Comparison of ENCODE assay signal across 12 cellular contexts in the genomic region with DNA sequence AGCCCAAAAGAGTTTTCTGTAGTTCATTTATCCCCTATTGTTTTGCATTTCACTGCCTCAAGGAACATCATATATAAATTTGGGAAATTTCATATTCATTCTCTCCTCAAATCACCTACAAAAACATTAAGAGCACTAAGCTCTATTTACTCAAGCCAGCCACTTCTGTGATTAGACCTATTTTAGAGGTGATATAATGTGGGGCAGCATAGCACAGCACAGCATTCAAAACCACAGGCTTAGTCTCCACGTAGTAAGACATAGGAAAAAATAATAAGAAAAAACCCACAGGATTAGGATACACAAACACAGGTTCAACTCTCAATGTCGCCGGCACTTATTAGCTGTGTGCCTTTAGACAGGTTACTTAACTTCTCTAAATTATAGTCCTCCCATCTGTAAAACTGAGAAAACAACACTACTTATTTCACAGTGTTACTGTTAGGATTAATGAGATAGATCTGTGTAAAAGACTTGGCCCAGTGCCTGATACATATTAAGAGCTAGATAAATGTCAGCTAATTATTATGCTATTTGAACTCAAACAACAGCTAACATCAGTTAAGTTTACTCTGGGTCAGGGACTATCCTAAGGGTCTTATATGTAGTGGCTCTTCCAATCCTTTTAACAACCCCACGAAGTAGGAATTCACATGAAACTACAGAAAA. TPM values are rescaled to one million over a fixed set of nuclear protein-coding genes. Genes with fewer than 3 reads are reported as not detected.
DNase-seq lines count a peak whose midpoint lies in the region; ATAC-seq, FAIRE-seq and TF ChIP-seq lines count a peak whose summit lies in the region.
"Had no signal": no experiment of that assay in that cellular context is flagged by ENCODE, and none has a peak within 500 bp of the region (broad histone marks: within the 10 kb centered on the region; RNA-seq: fewer than 3 reads in every experiment).

No MANE protein-coding gene starts in this region.

- H3K36me3 ChIP-seq in GM23338 (ENCODE audit: insufficient read depth) (no peaks in the 10 kb centered on the region), HepG2 (replicated peaks in 1 of 2; ENCODE audit: control insufficient read depth in 1 of 2, insufficient read depth in 2 of 2, low read length in 2 of 2) (peaks cover 0 to 3% of the 10 kb centered on the region in 2 experiments; a peak in 1 of 5 replicates)

- POLR2A ChIA-PET in HepG2 (lab: Yijun Ruan, JAX), result interaction anchor here (0.9 kb wide), 1 partner anchor 58 kb away, joined by 3 read pairs; a partner anchor contains a TSS

- H3K27ac Mint-ChIP-seq in GM23338 (peak overlapping the region; percentile 50; the same call in 1 of the 2 replicates), nephron progenitor cell (peak overlapping the region; percentile 77), CD14-positive monocyte (no peak overlapping the region)
- H3K27ac Mint-ChIP-seq in central memory CD8-positive, alpha-beta T cell (ENCODE audit: low read depth), result peak overlapping the region; percentile 69

- H3K27me3 ChIP-seq in GM23338 (ENCODE audit: insufficient read depth) (no peaks in the 10 kb centered on the region), HepG2 (ENCODE audit: control insufficient read depth in 1 of 2, insufficient read depth in 2 of 2, low read length in 2 of 2) (no peaks in the 10 kb centered on the region)

- H3K27ac ChIP-seq in GM23338 (ENCODE audit: low read depth) (0 out of 2 replicates have a peak overlapping the region, but pooled peaks have one; percentile 1), HepG2 (ENCODE audit: extremely low read length, insufficient read depth, low read length) (no peak overlapping the region)

- H3K79me2 ChIP-seq in GM23338 (replicated peaks; ENCODE audit: insufficient read depth) (peaks cover 14% of the 10 kb centered on the region; the same call in 1 of the 2 replicates), HepG2 (ENCODE audit: insufficient read depth, low read length) (peaks cover 39% of the 10 kb centered on the region)

- CTCF ChIA-PET in HepG2 (lab: Yijun Ruan, JAX; ENCODE audit: low intra/inter-chr PET ratio, low total read pairs), result no interaction called here

- no peak for TF ChIP-seq RAD21 in HepG2 (CRISPR knock-in tag; IDR thresholded peaks at IDR 0.05)

- in situ Hi-C loops in HepG2 (cut with HindIII; ENCODE audit: extremely low pct_ligation_motif_present, low pct_unique_long_range_greater_than_20kb), result no loop called here

- H3K9me2 ChIP-seq in GM23338 (ENCODE audit: insufficient read depth), result no peaks in the 10 kb centered on the region

- H3K9me3 Mint-ChIP-seq in GM23338, result no peaks in the 10 kb centered on the region
- no peaks in the 10 kb centered on the region for H3K9me3 Mint-ChIP-seq in central memory CD8-positive, alpha-beta T cell
- H3K9me3 Mint-ChIP-seq in nephron progenitor cell, result no peaks in the 10 kb centered on the region
- H3K9me3 Mint-ChIP-seq in CD14-positive monocyte, result no peaks in the 10 kb centered on the region

- no peaks in the 10 kb centered on the region for H3F3A ChIP-seq in GM23338 (replicated peaks; ENCODE audit: low read depth)

- FAIRE-seq in HepG2 (lab: Jason Lieb, UNC), result no peak
- FAIRE-seq: GM18507 had no signal

- H3K4me3 Mint-ChIP-seq in GM23338 (no peak overlapping the region), nephron progenitor cell (no peak overlapping the region), CD14-positive monocyte (no peak overlapping the region)
- H3K4me3 Mint-ChIP-seq in central memory CD8-positive, alpha-beta T cell, result no peak overlapping the region

- H3K4me1 Mint-ChIP-seq in GM23338 (peaks cover 25% of the 10 kb centered on the region), nephron progenitor cell (peaks cover 59% of the 10 kb centered on the region), CD14-positive monocyte (peaks cover 37% of the 10 kb centered on the region)
- H3K4me1 Mint-ChIP-seq in central memory CD8-positive, alpha-beta T cell, result peaks cover 65% of the 10 kb centered on the region

- H3K4me2 ChIP-seq in GM23338 (no peak overlapping the region), HepG2 (ENCODE audit: low read depth, low read length) (no peak overlapping the region)

- DNase-seq in GM23338 (ENCODE audit: low spot score) (no peak), NCI-H82 (lab: John Stamatoyannopoulos, UW) (peak; percentile 28), nephron progenitor cell (no peak), CD14-positive monocyte (ENCODE audit: low spot score) (no peak), HepG2 (ENCODE audit: low spot score) (no peak)
- no peak for DNase-seq in central memory CD8-positive, alpha-beta T cell (ENCODE audit: low spot score in 2 of 2)
- no peak for DNase-seq in effector CD8-positive, alpha-beta T cell (lab: John Stamatoyannopoulos, UW)
- DNase-seq: activated CD4-positive, alpha-beta T cell treated with anti-CD3 and anti-CD28 coated beads, Interleukin-2, amount 50 U/mL, for 1 hour; aorta; NCI-H2227 treated with DMSO at 0.1 percent for 48 hours; SHP77 had no signal

- TF ChIP-seq EP300 in HepG2 (IDR thresholded peaks at IDR 0.05; ENCODE audit: low read depth in 2 of 2, low read length in 2 of 2) (no peak), HepG2 (CRISPR knock-in tag; IDR thresholded peaks at IDR 0.05; ENCODE audit: borderline replicate concordance) (no peak)

- H2AFZ ChIP-seq in GM23338, result no peak overlapping the region
- no peak overlapping the region for H2AFZ ChIP-seq in HepG2 (ENCODE audit: low read length)

- ATAC-seq in GM23338 (no peak), HepG2 (no peak)
- no peak for ATAC-seq in central memory CD8-positive, alpha-beta T cell (replicated peaks; ENCODE audit: extremely low read depth, poor library complexity, severe bottlenecking)

- H3K36me3 Mint-ChIP-seq in GM23338 (ENCODE audit: low read depth) (no peaks in the 10 kb centered on the region), nephron progenitor cell (ENCODE audit: low read depth) (no peaks in the 10 kb centered on the region), CD14-positive monocyte (peaks cover 16 to 19% of the 10 kb centered on the region in 2 donors)
- H3K36me3 Mint-ChIP-seq in central memory CD8-positive, alpha-beta T cell (ENCODE audit: insufficient read depth), result peaks cover 4% of the 10 kb centered on the region

- no peak for TF ChIP-seq POLR2A in HepG2 (IDR thresholded peaks at IDR 0.05; ENCODE audit: insufficient read depth in 1 of 2, low read depth in 2 of 2, low read length in 2 of 2)

- H3K4me1 ChIP-seq in GM23338 (ENCODE audit: insufficient read depth), result peaks cover 4% of the 10 kb centered on the region
- H3K4me1 ChIP-seq in HepG2 (ENCODE audit: insufficient read depth, low read length), result peaks cover 5% of the 10 kb centered on the region

- 98% methylated on average over 4 of the region's 4 CpGs for WGBS in HepG2 (ENCODE audit: low lambda C conversion rate)

- TF ChIP-seq CTCF in GM23338 (conservative IDR thresholded peaks at IDR 0.05; ENCODE audit: low read depth in 2 of 2), result no peak
- TF ChIP-seq CTCF in nephron progenitor cell (IDR thresholded peaks at IDR 0.05), result no peak
- TF ChIP-seq CTCF in CD14-positive monocyte (IDR thresholded peaks at IDR 0.05), result no peak
- no peak for TF ChIP-seq CTCF in HepG2 (CRISPR knock-in tag; IDR thresholded peaks at IDR 0.05)

- BruUV-seq in HepG2 (replicated peaks; lab: Mats Ljungman, UMichigan), result no TSS peak

- H3K4me3 ChIP-seq in GM23338 (no peak overlapping the region), HepG2 (replicated peaks in 1 of 3; ENCODE audit: insufficient read depth in 1 of 3, low read depth in 2 of 3, low read length in 3 of 3) (no peak overlapping the region)

- no peaks in the 10 kb centered on the region for H3K9me3 ChIP-seq in HepG2 (ENCODE audit: low read length)

- no peak overlapping the region for H3K9ac ChIP-seq in HepG2 (ENCODE audit: insufficient read depth, low read depth, low read length)

- H3K27me3 Mint-ChIP-seq in GM23338 (ENCODE audit: insufficient read depth, low read depth, poor library complexity), result no peaks in the 10 kb centered on the region
- no peaks in the 10 kb centered on the region for H3K27me3 Mint-ChIP-seq in central memory CD8-positive, alpha-beta T cell
- H3K27me3 Mint-ChIP-seq in nephron progenitor cell (ENCODE audit: low read depth, poor library complexity), result no peaks in the 10 kb centered on the region
- H3K27me3 Mint-ChIP-seq in CD14-positive monocyte (ENCODE audit: low read depth in 3 of 3), result no peaks in the 10 kb centered on the region

- intact Hi-C loops in CD14-positive monocyte (cut with micrococcal nuclease), result no loop called here
- intact Hi-C loops in HepG2 (cut with micrococcal nuclease; ENCODE audit: unreplicated experiment), result loop anchor here (10.0 kb wide), 1 partner anchor 62 kb away; a partner anchor contains a TSS

- H4K20me1 ChIP-seq in GM23338 (replicated peaks; ENCODE audit: insufficient read depth) (no peaks in the 10 kb centered on the region; the same call in 1 of the 2 replicates), HepG2 (ENCODE audit: insufficient read depth, low read length) (peaks cover 8% of the 10 kb centered on the region; the same call in 1 of the 2 replicates)

RNA-seq across cellular contexts. Expression of a gene that starts 20.3 kb away (rescaled TPM):
- total RNA-seq in GM23338 (2014; rRNA removed; shearing (Covaris generic)), result 15.2 and 15.7 TPM in 2 replicates
- polyA plus RNA-seq in GM23338 (2016; fragmentation: Nextera tagmentation; extraction: Ambion mirVana), result 12.5 and 14.0 TPM in 2 replicates
- 10 to 100 TPM; 22.2 to 30.6 TPM for polyA plus RNA-seq in CD14-positive monocyte
- total RNA-seq in HepG2 (2016; rRNA removed; fragmentation: Illumina TruSeq; extraction: Trizol), result 11.3 and 13.4 TPM in 2 replicates
- 14.0 and 15.7 TPM in 2 replicates for total RNA-seq in HepG2 (2016; cell fraction: cytosol; rRNA removed; fragmentation: Illumina TruSeq; extraction: Trizol; ENCODE audit: low read depth)
- 10.5 and 13.2 TPM in 2 replicates for total RNA-seq in HepG2 (2016; cell fraction: insoluble cytoplasmic fraction; rRNA removed; fragmentation: Illumina TruSeq; extraction: Trizol)
- total RNA-seq in HepG2 (2016; cell fraction: membrane; rRNA removed; fragmentation: Illumina TruSeq; extraction: Trizol), result 9.5 and 9.8 TPM in 2 replicates
- total RNA-seq in HepG2 (2016; cell fraction: nucleus; rRNA removed; fragmentation: Illumina TruSeq; extraction: Trizol), result 20.7 and 25.2 TPM in 2 replicates
- polyA plus RNA-seq in HepG2 (2011; rRNA removed), result 31.6 and 35.3 TPM in 2 replicates
- 19.2 and 21.6 TPM in 2 replicates for polyA plus RNA-seq in HepG2 (2011; cell fraction: cytosol; rRNA removed)
- 106 and 114 TPM in 2 replicates for polyA plus RNA-seq in HepG2 (2011; cell fraction: nucleus; rRNA removed)
- polyA plus RNA-seq in HepG2 (2012), result 17.9 and 19.9 TPM in 2 replicates
- polyA plus RNA-seq in HepG2 (2016; cell fraction: cytosol; fragmentation: Illumina TruSeq; extraction: Trizol; ENCODE audit: low read depth), result 1.9 and 2.4 TPM in 2 replicates
- polyA plus RNA-seq in HepG2 (2016; cell fraction: insoluble cytoplasmic fraction; fragmentation: Illumina TruSeq; extraction: Trizol; ENCODE audit: low read depth), result 12.6 and 16.2 TPM in 2 replicates
- polyA plus RNA-seq in HepG2 (2016; cell fraction: membrane; fragmentation: Illumina TruSeq; extraction: Trizol; ENCODE audit: low read depth), result 5.8 and 7.2 TPM in 2 replicates
- 62.6 and 71.6 TPM in 2 replicates for polyA plus RNA-seq in HepG2 (2016; cell fraction: nucleus; fragmentation: Illumina TruSeq; extraction: Trizol; ENCODE audit: insufficient read depth, low read depth)
- 20.3 and 28.1 TPM in 2 replicates for polyA minus RNA-seq in HepG2 (2011; rRNA and poly(A)+ RNA removed; ENCODE audit: low replicate concordance)
- 8.2 and 11.8 TPM in 2 replicates for polyA minus RNA-seq in HepG2 (2011; cell fraction: cytosol; rRNA and poly(A)+ RNA removed)
- 30.5 and 35.4 TPM in 2 replicates for polyA minus RNA-seq in HepG2 (2011; cell fraction: nucleus; rRNA and poly(A)+ RNA removed)

RNA-seq across cellular contexts. Expression of a gene that starts 58.7 kb away (rescaled TPM):
- 20.9 and 23.3 TPM in 2 replicates for total RNA-seq in GM23338 (2014; rRNA removed; shearing (Covaris generic))
- polyA plus RNA-seq in GM23338 (2016; fragmentation: Nextera tagmentation; extraction: Ambion mirVana) (9.9 and 10.3 TPM in 2 replicates), CD14-positive monocyte (1 to 10 TPM; 3.1 to 4.0 TPM), HepG2 (2011; rRNA removed) (9.5 and 10.8 TPM in 2 replicates)
- total RNA-seq in HepG2 (2016; rRNA removed; fragmentation: Illumina TruSeq; extraction: Trizol), result 8.8 and 15.1 TPM in 2 replicates
- total RNA-seq in HepG2 (2016; cell fraction: cytosol; rRNA removed; fragmentation: Illumina TruSeq; extraction: Trizol; ENCODE audit: low read depth), result 2.9 and 3.0 TPM in 2 replicates
- total RNA-seq in HepG2 (2016; cell fraction: insoluble cytoplasmic fraction; rRNA removed; fragmentation: Illumina TruSeq; extraction: Trizol), result 8.7 and 15.8 TPM in 2 replicates
- total RNA-seq in HepG2 (2016; cell fraction: membrane; rRNA removed; fragmentation: Illumina TruSeq; extraction: Trizol), result 4.0 and 5.4 TPM in 2 replicates
- total RNA-seq in HepG2 (2016; cell fraction: nucleus; rRNA removed; fragmentation: Illumina TruSeq; extraction: Trizol), result 13.7 and 15.0 TPM in 2 replicates
- polyA plus RNA-seq in HepG2 (2011; cell fraction: cytosol; rRNA removed), result 6.8 and 9.2 TPM in 2 replicates
- 9.2 and 11.8 TPM in 2 replicates for polyA plus RNA-seq in HepG2 (2011; cell fraction: nucleus; rRNA removed)
- polyA plus RNA-seq in HepG2 (2012), result 9.4 and 11.0 TPM in 2 replicates
- 0.63 and 0.70 TPM in 2 replicates for polyA plus RNA-seq in HepG2 (2016; cell fraction: cytosol; fragmentation: Illumina TruSeq; extraction: Trizol; ENCODE audit: low read depth)
- polyA plus RNA-seq in HepG2 (2016; cell fraction: insoluble cytoplasmic fraction; fragmentation: Illumina TruSeq; extraction: Trizol; ENCODE audit: low read depth), result 6.5 and 6.9 TPM in 2 replicates
- 2.1 and 2.3 TPM in 2 replicates for polyA plus RNA-seq in HepG2 (2016; cell fraction: membrane; fragmentation: Illumina TruSeq; extraction: Trizol; ENCODE audit: low read depth)
- 15.3 and 17.3 TPM in 2 replicates for polyA plus RNA-seq in HepG2 (2016; cell fraction: nucleus; fragmentation: Illumina TruSeq; extraction: Trizol; ENCODE audit: insufficient read depth, low read depth)
- 10.3 and 14.0 TPM in 2 replicates for polyA minus RNA-seq in HepG2 (2011; rRNA and poly(A)+ RNA removed; ENCODE audit: low replicate concordance)
- 6.9 and 7.7 TPM in 2 replicates for polyA minus RNA-seq in HepG2 (2011; cell fraction: cytosol; rRNA and poly(A)+ RNA removed)
- 10.8 and 11.7 TPM in 2 replicates for polyA minus RNA-seq in HepG2 (2011; cell fraction: nucleus; rRNA and poly(A)+ RNA removed)

Comparison
In these comparisons a context has a peak if more than half of its experiments do, and no peak if none do; other contexts are left out.
1. H3K27ac Mint-ChIP-seq: peak in GM23338 (single experiment), central memory CD8-positive, alpha-beta T cell (single experiment) and nephron progenitor cell (single experiment); none in CD14-positive monocyte (0 of 7).